Comparison of ENCODE assay signal across 14 cellular contexts in the genomic region with DNA sequence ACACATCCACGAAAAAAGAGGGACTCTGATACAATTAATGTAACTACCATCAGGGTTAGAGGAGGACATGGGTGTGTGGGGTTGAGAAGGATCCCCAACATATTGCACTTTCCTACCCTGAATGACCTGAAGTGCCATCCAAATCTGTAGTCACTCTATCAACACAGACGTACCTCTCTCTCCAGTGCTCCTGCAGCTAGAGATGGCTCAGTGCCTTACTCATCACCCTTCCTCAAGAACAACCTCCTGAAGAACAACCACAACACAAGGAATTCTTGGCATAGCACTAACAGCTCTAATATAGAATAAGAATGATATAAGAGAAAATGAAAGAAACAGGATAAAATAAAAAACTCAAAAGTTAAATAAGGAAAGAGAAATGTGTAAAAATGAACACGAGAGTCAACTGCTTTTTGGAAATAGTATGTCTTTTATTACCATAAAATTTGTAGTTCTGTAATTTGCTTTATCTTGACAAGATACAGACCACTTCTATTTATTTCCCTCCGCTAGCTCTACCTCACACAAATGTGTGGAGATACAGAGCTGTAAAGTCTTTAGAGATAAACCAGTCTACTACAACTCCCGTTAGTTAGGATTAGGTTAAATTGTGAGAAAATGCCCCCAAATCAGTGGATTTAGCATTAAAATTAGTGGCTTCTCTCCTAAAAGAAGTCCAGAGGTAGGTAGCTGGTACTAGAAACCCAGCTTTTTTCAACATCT.
A peak's percentile ranks its signal among the peaks of the same experiment; 100 is the strongest.
DNase-seq lines count a peak whose midpoint lies in the region; TF ChIP-seq lines count a peak whose summit lies in the region.
"Had no signal": no experiment of that assay in that cellular context is flagged by ENCODE, and none has a peak within 500 bp of the region (broad histone marks: within the 10 kb centered on the region; RNA-seq: fewer than 3 reads in every experiment).

No MANE protein-coding gene starts in this region.

- H3K79me2 ChIP-seq in SK-N-SH (ENCODE audit: insufficient read depth) = peaks cover 68% of the 10 kb centered on the region

- H3K4me3 ChIP-seq in SK-N-SH (ENCODE audit: low read depth in 2 of 2, low read length in 1 of 2) (no peak overlapping the region), fibroblast of mammary gland (ENCODE audit: control insufficient read depth, low read depth, low read length) (no peak overlapping the region)
- H3K4me3 ChIP-seq: BLaER1 had no signal

- no peak overlapping the region for H2AFZ ChIP-seq in SK-N-SH (ENCODE audit: low read depth)

- H3K36me3 ChIP-seq in SK-N-SH (replicated peaks in 1 of 2; ENCODE audit: control insufficient read depth in 1 of 2, insufficient read depth in 2 of 2, low read length in 1 of 2) = peaks cover 8 to 9% of the 10 kb centered on the region in 2 experiments

- no peak for TF ChIP-seq CTCF in SK-N-SH (IDR thresholded peaks at IDR 0.05)
- no peak for TF ChIP-seq CTCF in fibroblast of mammary gland (conservative IDR thresholded peaks at IDR 0.05; ENCODE audit: control insufficient read depth, insufficient read depth, low read depth, low read length)

- H3K27ac ChIP-seq in SK-N-SH (ENCODE audit: low read depth in 2 of 2, low read length in 1 of 2) = peak overlapping the region; percentile 36 to 85
- H3K27ac ChIP-seq: BLaER1, KMS-11 had no signal

- peak overlapping the region; percentile 20; the same call in 1 of the 2 replicates for H3K9ac ChIP-seq in SK-N-SH
- H3K9ac ChIP-seq: BLaER1, KMS-11 had no signal

- POLR2A ChIA-PET in SK-N-SH (lab: Yijun Ruan, JAX) = no interaction called here

- no peak for TF ChIP-seq EP300 in SK-N-SH (IDR thresholded peaks at IDR 0.05; ENCODE audit: borderline replicate concordance in 1 of 2, low read depth in 1 of 2, low read length in 1 of 2)

- WGBS in SK-N-SH (ENCODE audit: low lambda C conversion rate) = 51% methylated on average over 5 of the region's 5 CpGs

- DNase-seq in EH (ENCODE audit: low read depth) = peak; percentile 81
- DNase-seq in SK-N-SH = no peak
- peak; percentile 79 for DNase-seq in fibroblast of mammary gland (ENCODE audit: low read depth)
- peak; percentile 61 for DNase-seq in renal cortical epithelial cell (ENCODE audit: low read depth)
- DNase-seq in COLO829 (ENCODE audit: low spot score) = no peak
- DNase-seq in activated CD4-positive, alpha-beta T cell treated with anti-CD3 and anti-CD28 coated beads, Interleukin-2, amount 50 U/mL, for 48 hours = no peak
- no peak for DNase-seq in SW 1271 (lab: John Stamatoyannopoulos, UW)
- no peak for DNase-seq in HK-2 (ENCODE audit: unreplicated experiment)
- DNase-seq: activated gamma-delta T cell treated with Interleukin-2 at 50 U/mL for 16 hours, DMS53, NCI-H187 treated with DMSO at 0.1 percent for 48 hours, SIG-M5 had no signal

- CTCF ChIA-PET in SK-N-SH (lab: Yijun Ruan, JAX) = no interaction called here

- peaks cover 11% of the 10 kb centered on the region for H3F3A ChIP-seq in SK-N-SH (replicated peaks; ENCODE audit: insufficient read depth)

- no peaks in the 10 kb centered on the region for H3K9me3 ChIP-seq in SK-N-SH

- H3K4me1 ChIP-seq in SK-N-SH (ENCODE audit: control insufficient read depth in 1 of 2, insufficient read depth in 2 of 2, low read depth in 1 of 2, low read length in 1 of 2) = peaks cover 25 to 50% of the 10 kb centered on the region in 2 experiments; a peak in 3 of 4 replicates
- H3K4me1 ChIP-seq: BLaER1 had no signal

- peaks cover 14% of the 10 kb centered on the region; the same call in 1 of the 2 replicates for H4K20me1 ChIP-seq in SK-N-SH (ENCODE audit: insufficient read depth)

- no peak for TF ChIP-seq RAD21 in SK-N-SH (IDR thresholded peaks at IDR 0.05; ENCODE audit: low read length)

- no peaks in the 10 kb centered on the region for H3K9me2 ChIP-seq in SK-N-SH

- no peaks in the 10 kb centered on the region for H3K27me3 ChIP-seq in SK-N-SH (ENCODE audit: insufficient read depth)
- H3K27me3 ChIP-seq: BLaER1 had no signal

- H3K4me2 ChIP-seq in SK-N-SH = 0 out of 2 replicates have a peak overlapping the region, but pooled peaks have one; percentile 22
- H3K4me2 ChIP-seq: BLaER1, KMS-11 had no signal

TF ChIP-seq in SK-N-SH, 30 proteins besides CTCF, POLR2A, EP300 and RAD21 (continues in another document):
- TF ChIP-seq TCF12 (IDR thresholded peaks at IDR 0.05) (peak; percentile 44; the same call in 1 of the 2 replicates), MXI1 (IDR thresholded peaks at IDR 0.05; ENCODE audit: low read depth, low read length) (no peak), YY1 (IDR thresholded peaks at IDR 0.05; ENCODE audit: low read depth) (no peak), GABPA (IDR thresholded peaks at IDR 0.05; ENCODE audit: low read depth) (no peak), RFX5 (IDR thresholded peaks at IDR 0.05; ENCODE audit: low read length) (no peak), TAF1 (IDR thresholded peaks at IDR 0.05; ENCODE audit: borderline replicate concordance, low read depth, low read length) (no peak), CHD2 (IDR thresholded peaks at IDR 0.05; ENCODE audit: low read length, partially characterized antibody) (no peak), SMC3 (IDR thresholded peaks at IDR 0.05; ENCODE audit: low read depth, low read length) (no peak), SIN3A (IDR thresholded peaks at IDR 0.05; ENCODE audit: borderline replicate concordance, low read depth, low read length) (no peak), GATA2 (CRISPR knock-in tag; IDR thresholded peaks at IDR 0.05) (peak; percentile 54; the same call in 1 of the 2 replicates), POLR2AphosphoS5 (IDR thresholded peaks at IDR 0.05; ENCODE audit: low read depth, low read length) (no peak), FOXM1 (IDR thresholded peaks at IDR 0.05; ENCODE audit: low read depth) (no peak), EZH2phosphoT487 (IDR thresholded peaks at IDR 0.05; ENCODE audit: borderline replicate concordance, low read depth) (no peak), ELF1 (IDR thresholded peaks at IDR 0.05) (no peak), RCOR1 (IDR thresholded peaks at IDR 0.05; ENCODE audit: low read length) (no peak), FOSL2 (IDR thresholded peaks at IDR 0.05; ENCODE audit: borderline replicate concordance, low read depth) (peak; percentile 40; the same call in 1 of the 2 replicates), JUND (IDR thresholded peaks at IDR 0.05) (peak; percentile 11; the same call in 1 of the 2 replicates), NFIC (IDR thresholded peaks at IDR 0.05; ENCODE audit: borderline replicate concordance) (peak; percentile 59), MEF2A (IDR thresholded peaks at IDR 0.05; ENCODE audit: borderline replicate concordance, low read depth) (no peak), NRF1 (IDR thresholded peaks at IDR 0.05; ENCODE audit: low read depth, low read length) (no peak)
- TF ChIP-seq, protein P1, sequence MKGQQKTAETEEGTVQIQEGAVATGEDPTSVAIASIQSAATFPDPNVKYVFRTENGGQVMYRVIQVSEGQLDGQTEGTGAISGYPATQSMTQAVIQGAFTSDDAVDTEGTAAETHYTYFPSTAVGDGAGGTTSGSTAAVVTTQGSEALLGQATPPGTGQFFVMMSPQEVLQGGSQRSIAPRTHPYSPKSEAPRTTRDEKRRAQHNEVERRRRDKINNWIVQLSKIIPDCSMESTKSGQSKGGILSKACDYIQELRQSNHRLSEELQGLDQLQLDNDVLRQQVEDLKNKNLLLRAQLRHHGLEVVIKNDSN (IDR thresholded peaks at IDR 0.05; ENCODE audit: borderline replicate concordance, low read depth) = no peak
- TF ChIP-seq, protein P2, sequence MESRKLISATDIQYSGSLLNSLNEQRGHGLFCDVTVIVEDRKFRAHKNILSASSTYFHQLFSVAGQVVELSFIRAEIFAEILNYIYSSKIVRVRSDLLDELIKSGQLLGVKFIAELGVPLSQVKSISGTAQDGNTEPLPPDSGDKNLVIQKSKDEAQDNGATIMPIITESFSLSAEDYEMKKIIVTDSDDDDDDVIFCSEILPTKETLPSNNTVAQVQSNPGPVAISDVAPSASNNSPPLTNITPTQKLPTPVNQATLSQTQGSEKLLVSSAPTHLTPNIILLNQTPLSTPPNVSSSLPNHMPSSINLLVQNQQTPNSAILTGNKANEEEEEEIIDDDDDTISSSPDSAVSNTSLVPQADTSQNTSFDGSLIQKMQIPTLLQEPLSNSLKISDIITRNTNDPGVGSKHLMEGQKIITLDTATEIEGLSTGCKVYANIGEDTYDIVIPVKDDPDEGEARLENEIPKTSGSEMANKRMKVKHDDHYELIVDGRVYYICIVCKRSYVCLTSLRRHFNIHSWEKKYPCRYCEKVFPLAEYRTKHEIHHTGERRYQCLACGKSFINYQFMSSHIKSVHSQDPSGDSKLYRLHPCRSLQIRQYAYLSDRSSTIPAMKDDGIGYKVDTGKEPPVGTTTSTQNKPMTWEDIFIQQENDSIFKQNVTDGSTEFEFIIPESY (IDR thresholded peaks at IDR 0.05; ENCODE audit: borderline replicate concordance, low read depth) = no peak
- TF ChIP-seq, protein P3, sequence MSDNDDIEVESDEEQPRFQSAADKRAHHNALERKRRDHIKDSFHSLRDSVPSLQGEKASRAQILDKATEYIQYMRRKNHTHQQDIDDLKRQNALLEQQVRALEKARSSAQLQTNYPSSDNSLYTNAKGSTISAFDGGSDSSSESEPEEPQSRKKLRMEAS (IDR thresholded peaks at IDR 0.05; ENCODE audit: low read depth) = no peak
- TF ChIP-seq, protein P4, sequence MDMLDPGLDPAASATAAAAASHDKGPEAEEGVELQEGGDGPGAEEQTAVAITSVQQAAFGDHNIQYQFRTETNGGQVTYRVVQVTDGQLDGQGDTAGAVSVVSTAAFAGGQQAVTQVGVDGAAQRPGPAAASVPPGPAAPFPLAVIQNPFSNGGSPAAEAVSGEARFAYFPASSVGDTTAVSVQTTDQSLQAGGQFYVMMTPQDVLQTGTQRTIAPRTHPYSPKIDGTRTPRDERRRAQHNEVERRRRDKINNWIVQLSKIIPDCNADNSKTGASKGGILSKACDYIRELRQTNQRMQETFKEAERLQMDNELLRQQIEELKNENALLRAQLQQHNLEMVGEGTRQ (IDR thresholded peaks at IDR 0.05; ENCODE audit: borderline replicate concordance, low read depth, low read length) = no peak
- TF ChIP-seq, protein P5, sequence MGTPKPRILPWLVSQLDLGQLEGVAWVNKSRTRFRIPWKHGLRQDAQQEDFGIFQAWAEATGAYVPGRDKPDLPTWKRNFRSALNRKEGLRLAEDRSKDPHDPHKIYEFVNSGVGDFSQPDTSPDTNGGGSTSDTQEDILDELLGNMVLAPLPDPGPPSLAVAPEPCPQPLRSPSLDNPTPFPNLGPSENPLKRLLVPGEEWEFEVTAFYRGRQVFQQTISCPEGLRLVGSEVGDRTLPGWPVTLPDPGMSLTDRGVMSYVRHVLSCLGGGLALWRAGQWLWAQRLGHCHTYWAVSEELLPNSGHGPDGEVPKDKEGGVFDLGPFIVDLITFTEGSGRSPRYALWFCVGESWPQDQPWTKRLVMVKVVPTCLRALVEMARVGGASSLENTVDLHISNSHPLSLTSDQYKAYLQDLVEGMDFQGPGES (IDR thresholded peaks at IDR 0.05; ENCODE audit: low read depth, low read length) = no peak

Comparison
In these comparisons a context has a peak if more than half of its experiments do, and no peak if none do; other contexts are left out.
1. DNase-seq: peak in EH (single experiment), fibroblast of mammary gland (single experiment) and renal cortical epithelial cell (single experiment); none in SK-N-SH (single experiment), COLO829 (single experiment), activated CD4-positive, alpha-beta T cell treated with anti-CD3 and anti-CD28 coated beads, Interleukin-2, amount 50 U/mL, for 48 hours (0 of 2), SW 1271 (0 of 2) and HK-2 (single experiment).